20 cellular contexts compared by ENCODE assay signal in the genomic region with DNA sequence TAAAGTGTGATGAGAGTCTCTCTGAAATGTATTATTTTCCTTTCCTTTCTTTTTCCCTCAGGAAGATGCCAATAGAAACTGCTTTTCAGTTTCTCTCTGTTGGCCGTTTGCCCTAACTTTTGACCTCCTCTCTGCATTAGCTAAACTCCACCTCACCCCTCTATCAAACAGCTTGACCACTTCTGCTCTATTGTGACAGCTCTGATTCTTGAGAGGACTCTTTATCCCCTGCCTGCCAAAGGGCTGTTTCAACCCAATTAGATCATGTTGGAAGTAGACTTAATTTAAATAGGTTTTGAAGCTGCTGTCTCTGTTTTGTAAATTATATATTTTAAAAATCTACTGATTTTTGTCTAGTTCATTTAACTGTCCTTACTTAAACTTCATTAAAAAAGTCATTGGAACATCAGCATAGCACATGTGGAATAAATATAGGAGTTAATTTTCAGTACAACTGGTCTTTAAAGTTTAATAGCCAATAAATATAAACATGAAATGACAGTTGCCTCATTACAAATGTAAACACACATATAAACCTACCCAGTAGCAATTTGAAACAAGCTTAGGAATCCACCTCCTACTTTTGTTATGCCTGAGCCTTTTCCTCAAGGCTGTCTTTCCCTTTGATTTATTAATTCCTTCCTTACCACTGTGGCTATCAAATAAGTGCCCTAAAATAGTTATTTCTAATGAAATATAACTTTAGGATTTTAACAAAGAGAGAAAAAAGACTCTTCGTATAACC.
"Had no signal": no experiment of that assay in that cellular context is flagged by ENCODE, and none has a peak within 500 bp of the region (broad histone marks: within the 10 kb centered on the region; RNA-seq: fewer than 3 reads in every experiment).

No MANE protein-coding gene starts in this region.

- H3K36me3 ChIP-seq: ascending aorta, gastroesophageal sphincter, left ventricle myocardium inferior, tibial artery, uterus had no signal

- H3K4me1 ChIP-seq: ascending aorta, left ventricle myocardium inferior, parathyroid adenoma, tibial artery, uterus had no signal

- DNase-seq: activated gamma-delta T cell treated with Interleukin-2 at 50 U/mL for 16 hours; activated T-cell treated with anti-CD3 and anti-CD28 coated beads, Interleukin-2, amount 50 U/mL, for 1 hour; dorsolateral prefrontal cortex; immature natural killer cell; left ventricle myocardium inferior; midbrain; natural killer cell; right cardiac atrium; stimulated activated CD4-positive, alpha-beta T cell treated with anti-CD3 and anti-CD28 coated beads, Interleukin-1b, Interleukin-23, amount 100 ng/mL, for 48 hours; stimulated activated naive CD8-positive, alpha-beta T cell treated with anti-CD3 and anti-CD28 coated beads, Interleukin-15, amount 100 ng/mL, for 72 hours; T-cell; tibial artery; uterus had no signal

- H3K27me3 ChIP-seq: ascending aorta, dorsolateral prefrontal cortex, gastroesophageal sphincter, tibial artery, uterus had no signal

- ATAC-seq: gastroesophageal sphincter; natural killer cell; right cardiac atrium; stimulated activated effector memory CD8-positive, alpha-beta T cell treated with anti-CD3 and anti-CD28 coated beads, Interleukin-12 subunit alpha, Interleukin-12 subunit beta, amount 100 ng/mL, for 72 hours; stimulated activated naive CD8-positive, alpha-beta T cell treated with anti-CD3 and anti-CD28 coated beads, Interleukin-15, amount 100 ng/mL, for 72 hours; T-cell had no signal

- H3K9me3 Mint-ChIP-seq: activated naive CD4-positive, alpha-beta T cell treated with anti-CD3 and anti-CD28 coated beads, Interleukin-2, amount 50 U/mL, for 24 hours; central memory CD8-positive, alpha-beta T cell; immature natural killer cell; natural killer cell; stimulated activated effector memory CD8-positive, alpha-beta T cell treated with anti-CD3 and anti-CD28 coated beads, Interleukin-12 subunit alpha, Interleukin-12 subunit beta, amount 100 ng/mL, for 72 hours; stimulated activated naive CD8-positive, alpha-beta T cell treated with anti-CD3 and anti-CD28 coated beads, Interleukin-15, amount 100 ng/mL, for 72 hours; T-cell; T-helper 2 cell treated with Interferon-gamma antibody and Interleukin-4, amounts not matched to agents 5 μg/mL and 100 μg/mL, for 36 hours had no signal

- H3K4me1 Mint-ChIP-seq: activated naive CD4-positive, alpha-beta T cell treated with anti-CD3 and anti-CD28 coated beads, Interleukin-2, amount 50 U/mL, for 24 hours; central memory CD8-positive, alpha-beta T cell; immature natural killer cell; natural killer cell; stimulated activated effector memory CD8-positive, alpha-beta T cell treated with anti-CD3 and anti-CD28 coated beads, Interleukin-12 subunit alpha, Interleukin-12 subunit beta, amount 100 ng/mL, for 72 hours; stimulated activated naive CD8-positive, alpha-beta T cell treated with anti-CD3 and anti-CD28 coated beads, Interleukin-15, amount 100 ng/mL, for 72 hours; T-cell had no signal

- H3K36me3 Mint-ChIP-seq: immature natural killer cell; natural killer cell; stimulated activated effector memory CD8-positive, alpha-beta T cell treated with anti-CD3 and anti-CD28 coated beads, Interleukin-12 subunit alpha, Interleukin-12 subunit beta, amount 100 ng/mL, for 72 hours; T-cell had no signal

- H3K27ac ChIP-seq: ascending aorta, dorsolateral prefrontal cortex, left ventricle myocardium inferior, parathyroid adenoma, tibial artery, uterus had no signal

- H3K9me3 ChIP-seq: ascending aorta, gastroesophageal sphincter, left ventricle myocardium inferior, tibial artery, uterus had no signal

- H3K27ac Mint-ChIP-seq: activated naive CD4-positive, alpha-beta T cell treated with anti-CD3 and anti-CD28 coated beads, Interleukin-2, amount 50 U/mL, for 24 hours; immature natural killer cell; natural killer cell; stimulated activated effector memory CD8-positive, alpha-beta T cell treated with anti-CD3 and anti-CD28 coated beads, Interleukin-12 subunit alpha, Interleukin-12 subunit beta, amount 100 ng/mL, for 72 hours; stimulated activated naive CD8-positive, alpha-beta T cell treated with anti-CD3 and anti-CD28 coated beads, Interleukin-15, amount 100 ng/mL, for 72 hours; T-cell; T-helper 2 cell treated with Interferon-gamma antibody and Interleukin-4, amounts not matched to agents 5 μg/mL and 100 μg/mL, for 36 hours had no signal

- H2AFZ ChIP-seq: parathyroid adenoma had no signal

- H3K79me2 ChIP-seq: parathyroid adenoma had no signal

- H3K4me3 ChIP-seq: ascending aorta, dorsolateral prefrontal cortex, gastroesophageal sphincter, left ventricle myocardium inferior, tibial artery, uterus had no signal

- H3K4me3 Mint-ChIP-seq: activated naive CD4-positive, alpha-beta T cell treated with anti-CD3 and anti-CD28 coated beads, Interleukin-2, amount 50 U/mL, for 24 hours; central memory CD8-positive, alpha-beta T cell; immature natural killer cell; natural killer cell; stimulated activated effector memory CD8-positive, alpha-beta T cell treated with anti-CD3 and anti-CD28 coated beads, Interleukin-12 subunit alpha, Interleukin-12 subunit beta, amount 100 ng/mL, for 72 hours; stimulated activated naive CD8-positive, alpha-beta T cell treated with anti-CD3 and anti-CD28 coated beads, Interleukin-15, amount 100 ng/mL, for 72 hours; T-cell; T-helper 2 cell treated with Interferon-gamma antibody and Interleukin-4, amounts not matched to agents 5 μg/mL and 100 μg/mL, for 36 hours had no signal

- H3K27me3 Mint-ChIP-seq: activated naive CD4-positive, alpha-beta T cell treated with anti-CD3 and anti-CD28 coated beads, Interleukin-2, amount 50 U/mL, for 24 hours; central memory CD8-positive, alpha-beta T cell; stimulated activated naive CD8-positive, alpha-beta T cell treated with anti-CD3 and anti-CD28 coated beads, Interleukin-15, amount 100 ng/mL, for 72 hours; T-cell had no signal
